In genomic region chr20:58891076-58891685, GRCh38 we compare ENCODE assay signal across 7 cellular contexts. TPM values are rescaled to one million over a fixed set of nuclear protein-coding genes. Genes with fewer than 3 reads are reported as not detected.
A peak's percentile ranks its signal among the peaks of the same experiment; 100 is the strongest.
DNase-seq lines count a peak whose midpoint lies in the region; ATAC-seq and TF ChIP-seq lines count a peak whose summit lies in the region.

No MANE protein-coding gene starts in this region.

- H3K4me1 Mint-ChIP-seq in activated T-helper 2 cell treated with anti-CD3 and anti-CD28 coated beads, Interferon-gamma antibody, Interleukin-2, Interleukin-4, amounts not matched to agents 10 μg/mL and 5 μg/mL and 100 μg/mL, durations not matched to agents 14 hours and 24 hours and 36 hours (ENCODE audit: low read depth): peaks cover 37% of the 10 kb centered on the region
- peaks cover 32% of the 10 kb centered on the region for H3K4me1 Mint-ChIP-seq in neural progenitor cell

- TF ChIP-seq POLR2A in suprapubic skin (IDR thresholded peaks at IDR 0.05): peak; percentile 51 to 69

- H3K36me3 ChIP-seq in neural progenitor cell (no peaks in the 10 kb centered on the region), suprapubic skin (no peaks in the 10 kb centered on the region)

- TF ChIP-seq EP300 in suprapubic skin (IDR thresholded peaks at IDR 0.05): no peak

- H3K4me1 ChIP-seq in neural progenitor cell (peaks cover 37% of the 10 kb centered on the region), suprapubic skin (peaks cover 47% of the 10 kb centered on the region)

- peaks cover 35% of the 10 kb centered on the region for H3F3A ChIP-seq in neural progenitor cell (ENCODE audit: low read depth)

- WGBS in suprapubic skin: 0% methylated on average over 1 of the region's 99 CpGs

- no peaks in the 10 kb centered on the region for H3K9me3 Mint-ChIP-seq in activated T-helper 2 cell treated with anti-CD3 and anti-CD28 coated beads, Interferon-gamma antibody, Interleukin-2, Interleukin-4, amounts not matched to agents 10 μg/mL and 5 μg/mL and 100 μg/mL, durations not matched to agents 14 hours and 24 hours and 36 hours
- H3K9me3 Mint-ChIP-seq in neural progenitor cell: peaks cover 4% of the 10 kb centered on the region

- H3K9ac ChIP-seq in neural progenitor cell: no peak overlapping the region

- H3K4me3 Mint-ChIP-seq in activated T-helper 2 cell treated with anti-CD3 and anti-CD28 coated beads, Interferon-gamma antibody, Interleukin-2, Interleukin-4, amounts not matched to agents 10 μg/mL and 5 μg/mL and 100 μg/mL, durations not matched to agents 14 hours and 24 hours and 36 hours (ENCODE audit: low read depth): no peak overlapping the region
- peak overlapping the region; percentile 85 for H3K4me3 Mint-ChIP-seq in neural progenitor cell

- H3K27ac Mint-ChIP-seq in activated T-helper 2 cell treated with anti-CD3 and anti-CD28 coated beads, Interferon-gamma antibody, Interleukin-2, Interleukin-4, amounts not matched to agents 10 μg/mL and 5 μg/mL and 100 μg/mL, durations not matched to agents 14 hours and 24 hours and 36 hours: no peak overlapping the region
- H3K27ac Mint-ChIP-seq in neural progenitor cell: no peak overlapping the region

- H3K4me3 ChIP-seq in neural progenitor cell (peak overlapping the region; percentile 99), suprapubic skin (peak overlapping the region; percentile 86)

- H3K36me3 Mint-ChIP-seq in activated T-helper 2 cell treated with anti-CD3 and anti-CD28 coated beads, Interferon-gamma antibody, Interleukin-2, Interleukin-4, amounts not matched to agents 10 μg/mL and 5 μg/mL and 100 μg/mL, durations not matched to agents 14 hours and 24 hours and 36 hours (ENCODE audit: low read depth): peaks cover 33% of the 10 kb centered on the region
- H3K36me3 Mint-ChIP-seq in neural progenitor cell: peaks cover 4% of the 10 kb centered on the region

- H3K27me3 ChIP-seq in neural progenitor cell (peaks cover 3% of the 10 kb centered on the region), suprapubic skin (no peaks in the 10 kb centered on the region)

- H3K27me3 Mint-ChIP-seq in activated T-helper 2 cell treated with anti-CD3 and anti-CD28 coated beads, Interferon-gamma antibody, Interleukin-2, Interleukin-4, amounts not matched to agents 10 μg/mL and 5 μg/mL and 100 μg/mL, durations not matched to agents 14 hours and 24 hours and 36 hours (ENCODE audit: low read depth): no peaks in the 10 kb centered on the region
- peaks cover 10% of the 10 kb centered on the region for H3K27me3 Mint-ChIP-seq in neural progenitor cell (ENCODE audit: insufficient read depth, low read depth)

- no peak overlapping the region for H2AFZ ChIP-seq in neural progenitor cell (replicated peaks)

- intact Hi-C loops in activated T-helper 2 cell treated with anti-CD3 and anti-CD28 coated beads, Interferon-gamma antibody, Interleukin-2, Interleukin-4, amounts not matched to agents 10 μg/mL and 5 μg/mL and 100 μg/mL, durations not matched to agents 14 hours and 24 hours and 36 hours (cut with micrococcal nuclease): loop anchor here (5.0 to 10.0 kb wide), 4 partner anchors 91 to 1499 kb away; partner anchors contain the start of genes NELFCD, RAB22A, RBM38 and ZNF831

- TF ChIP-seq CTCF in neural progenitor cell (IDR thresholded peaks at IDR 0.05): no peak
- no peak for TF ChIP-seq CTCF in suprapubic skin (IDR thresholded peaks at IDR 0.05)

- peaks cover 74% of the 10 kb centered on the region for H3K79me2 ChIP-seq in neural progenitor cell (ENCODE audit: low read depth)

- DNase-seq in activated T-helper 2 cell treated with anti-CD3 and anti-CD28 coated beads, Interferon-gamma antibody, Interleukin-2, Interleukin-4, amounts not matched to agents 10 μg/mL and 5 μg/mL and 100 μg/mL, durations not matched to agents 14 hours and 24 hours and 36 hours (ENCODE audit: low spot score): peak; percentile 66
- DNase-seq in fibroblast of the conjunctiva (ENCODE audit: low read depth) (peak; percentile 47), neural progenitor cell (ENCODE audit: low spot score) (peak; percentile 91), suprapubic skin (ENCODE audit: low spot score in 2 of 2) (peak; percentile 78 to 89)

- ATAC-seq in GM18502 (IDR thresholded peaks at IDR 0.05; ENCODE audit: poor library complexity, unreplicated experiment): peak; percentile 30
- ATAC-seq in HG03045 (IDR thresholded peaks at IDR 0.05; ENCODE audit: unreplicated experiment): peak; percentile 29

- H3K27ac ChIP-seq in neural progenitor cell (peak overlapping the region; percentile 82), suprapubic skin (peak overlapping the region; percentile 98)

- H4K20me1 ChIP-seq in neural progenitor cell (ENCODE audit: low read depth): peaks cover 41% of the 10 kb centered on the region

- H3K4me2 ChIP-seq in neural progenitor cell: peak overlapping the region; percentile 90

- H3K9me3 ChIP-seq in neural progenitor cell (ENCODE audit: low read depth): no peaks in the 10 kb centered on the region
- H3K9me3 ChIP-seq in suprapubic skin: no peaks in the 10 kb centered on the region

TF ChIP-seq in PFSK-1, 5 proteins besides CTCF, POLR2A, EP300 and RAD21:
- TF ChIP-seq TAF1 (IDR thresholded peaks at IDR 0.05; ENCODE audit: borderline replicate concordance, insufficient read depth, low read length): 0 out of 2 replicates have a peak, but pooled peaks have one; percentile 46
- TF ChIP-seq FOXP2 (optimal IDR thresholded peaks at IDR 0.05; ENCODE audit: borderline replicate concordance, extremely low read depth, extremely low read length, insufficient read depth): peak; percentile 46
- TF ChIP-seq POLR2AphosphoS5 (IDR thresholded peaks at IDR 0.05; ENCODE audit: low read depth, low read length): no peak
- TF ChIP-seq REST (IDR thresholded peaks at IDR 0.05; ENCODE audit: insufficient read depth in 1 of 2, low read depth in 2 of 2, low read length in 2 of 2): no peak

RNA-seq across cellular contexts. Expression of gene GNAS, which starts 38.7 kb away (rescaled TPM):
- polyA plus RNA-seq in PFSK-1 (2012; ENCODE audit: insufficient read length, low read depth): 1,904 TPM
- 598 and 599 TPM in 2 replicates for total RNA-seq in activated T-helper 2 cell treated with anti-CD3 and anti-CD28 coated beads, Interferon-gamma antibody, Interleukin-2, Interleukin-4, amounts not matched to agents 10 μg/mL and 5 μg/mL and 100 μg/mL, durations not matched to agents 14 hours and 24 hours and 36 hours
- total RNA-seq in neural progenitor cell (ENCODE audit: low replicate concordance): 794 and 973 TPM in 2 replicates
- 100 to 1,000 TPM; 334 to 533 (median 451) TPM for total RNA-seq in suprapubic skin

RNA-seq across cellular contexts. Expression of gene GNAS-AS1, which starts 40.5 kb away (rescaled TPM):
- 0.79 TPM for polyA plus RNA-seq in PFSK-1 (2012; ENCODE audit: insufficient read length, low read depth)
- total RNA-seq in activated T-helper 2 cell treated with anti-CD3 and anti-CD28 coated beads, Interferon-gamma antibody, Interleukin-2, Interleukin-4, amounts not matched to agents 10 μg/mL and 5 μg/mL and 100 μg/mL, durations not matched to agents 14 hours and 24 hours and 36 hours: 1.7 and 1.9 TPM in 2 replicates
- total RNA-seq in neural progenitor cell (ENCODE audit: low replicate concordance): 5.8 and 6.4 TPM in 2 replicates
- not detected for total RNA-seq in suprapubic skin

Comparison
In these comparisons a context has a peak if more than half of its experiments do, and no peak if none do; other contexts are left out.
1. Peak in every context shown above with its lines: DNase-seq, ATAC-seq, H3K4me3 ChIP-seq and H3K27ac ChIP-seq.